8 cellular contexts compared by ENCODE assay signal in genomic region chr10:103452714-103453230, GRCh38. TPM values are rescaled to one million over a fixed set of nuclear protein-coding genes. Genes with fewer than 3 reads are reported as not detected.
DNase-seq lines count a peak whose midpoint lies in the region; ATAC-seq and TF ChIP-seq lines count a peak whose summit lies in the region.

No MANE protein-coding gene starts in this region.

- H3K27ac Mint-ChIP-seq in activated CD8-positive, alpha-beta memory T cell treated with anti-CD3 and anti-CD28 coated beads, Interleukin-2, amount 10 ng/mL, durations not matched to agents 7 days and 5 days, result peak overlapping the region; percentile 89
- H3K27ac Mint-ChIP-seq in activated naive CD8-positive, alpha-beta T cell treated with anti-CD3 and anti-CD28 coated beads, Interleukin-2, amount 50 U/mL, for 24 hours, result no peak overlapping the region

- intact Hi-C loops in left lung (cut with DNase I), result no loop called here
- intact Hi-C loops in thyroid gland (cut with DNase I), result no loop called here

- H3K4me1 ChIP-seq in left lung (peaks cover 29 to 48% of the 10 kb centered on the region in 2 donors), thyroid gland (peaks cover 5 to 19% of the 10 kb centered on the region in 2 donors)

- peaks cover 53% of the 10 kb centered on the region for H3K4me1 Mint-ChIP-seq in activated CD8-positive, alpha-beta memory T cell treated with anti-CD3 and anti-CD28 coated beads, Interleukin-2, amount 10 ng/mL, durations not matched to agents 7 days and 5 days
- peaks cover 34% of the 10 kb centered on the region for H3K4me1 Mint-ChIP-seq in activated naive CD8-positive, alpha-beta T cell treated with anti-CD3 and anti-CD28 coated beads, Interleukin-2, amount 50 U/mL, for 24 hours

- WGBS in thyroid gland, 2 donors, result 48 to 59% methylated on average over 13 to 16 of the region's 16 CpGs

- POLR2A ChIA-PET in HEK293T (lab: Yijun Ruan, JAX), result no interaction called here

- peaks cover 32% of the 10 kb centered on the region for H3K36me3 Mint-ChIP-seq in activated CD8-positive, alpha-beta memory T cell treated with anti-CD3 and anti-CD28 coated beads, Interleukin-2, amount 10 ng/mL, durations not matched to agents 7 days and 5 days
- H3K36me3 Mint-ChIP-seq in activated naive CD8-positive, alpha-beta T cell treated with anti-CD3 and anti-CD28 coated beads, Interleukin-2, amount 50 U/mL, for 24 hours (ENCODE audit: low read depth), result peaks cover 7% of the 10 kb centered on the region

- CTCF ChIA-PET in activated CD8-positive, alpha-beta memory T cell treated with anti-CD3 and anti-CD28 coated beads, Interleukin-2, amount 10 ng/mL, durations not matched to agents 7 days and 5 days (lab: Charles Lee), result interaction anchor here (0.6 to 6.5 kb wide), 9 partner anchors 7 to 41 kb away, joined by 3 to 54 read pairs (median 23); partner anchors contain the start of gene NEURL1
- CTCF ChIA-PET in HEK293T (lab: Yijun Ruan, JAX), result no interaction called here

- peak overlapping the region; percentile 82 for H3K4me3 Mint-ChIP-seq in activated CD8-positive, alpha-beta memory T cell treated with anti-CD3 and anti-CD28 coated beads, Interleukin-2, amount 10 ng/mL, durations not matched to agents 7 days and 5 days
- H3K4me3 Mint-ChIP-seq in activated naive CD8-positive, alpha-beta T cell treated with anti-CD3 and anti-CD28 coated beads, Interleukin-2, amount 50 U/mL, for 24 hours, result peak overlapping the region; percentile 77

- TF ChIP-seq CTCF in left lung (IDR thresholded peaks at IDR 0.05) (no peak), thyroid gland (IDR thresholded peaks at IDR 0.05) (no peak)

- H3K36me3 ChIP-seq in left lung, result peaks cover 0 to 25% of the 10 kb centered on the region in 2 donors
- peaks cover 5 to 8% of the 10 kb centered on the region in 2 donors for H3K36me3 ChIP-seq in thyroid gland

- H3K9me3 Mint-ChIP-seq in activated CD8-positive, alpha-beta memory T cell treated with anti-CD3 and anti-CD28 coated beads, Interleukin-2, amount 10 ng/mL, durations not matched to agents 7 days and 5 days (ENCODE audit: low read depth), result no peaks in the 10 kb centered on the region
- no peaks in the 10 kb centered on the region for H3K9me3 Mint-ChIP-seq in activated naive CD8-positive, alpha-beta T cell treated with anti-CD3 and anti-CD28 coated beads, Interleukin-2, amount 50 U/mL, for 24 hours

- H3K27me3 ChIP-seq in left lung (peaks cover 0 to 15% of the 10 kb centered on the region in 2 donors), thyroid gland (no peaks in the 10 kb centered on the region)

- no peaks in the 10 kb centered on the region for H3K27me3 Mint-ChIP-seq in activated CD8-positive, alpha-beta memory T cell treated with anti-CD3 and anti-CD28 coated beads, Interleukin-2, amount 10 ng/mL, durations not matched to agents 7 days and 5 days
- no peaks in the 10 kb centered on the region for H3K27me3 Mint-ChIP-seq in activated naive CD8-positive, alpha-beta T cell treated with anti-CD3 and anti-CD28 coated beads, Interleukin-2, amount 50 U/mL, for 24 hours

- H3K9me3 ChIP-seq in left lung (no peaks in the 10 kb centered on the region), thyroid gland (no peaks in the 10 kb centered on the region)

- DNase-seq in activated CD8-positive, alpha-beta memory T cell treated with anti-CD3 and anti-CD28 coated beads, Interleukin-2, amount 10 ng/mL, durations not matched to agents 7 days and 5 days, result no peak
- no peak for DNase-seq in activated CD8-positive, alpha-beta memory T cell treated with anti-CD3 and anti-CD28 coated beads, Interleukin-2, amount 50 U/mL, for 4 hours
- no peak for DNase-seq in activated naive CD8-positive, alpha-beta T cell treated with anti-CD3 and anti-CD28 coated beads, Interleukin-2, amount 50 U/mL, for 24 hours
- DNase-seq in left lung, result peak in 1 of 2 donors; percentile 45
- DNase-seq in thyroid gland, result no peak
- no peak for DNase-seq in HEK293T (ENCODE audit: extremely low spot score)
- DNase-seq in NCI-H1436 treated with DMSO at 0.1 percent for 48 hours (lab: John Stamatoyannopoulos, UW), result no peak
- no peak for DNase-seq in OCI-M2 (lab: John Stamatoyannopoulos, UW; ENCODE audit: unreplicated experiment)

- ATAC-seq in activated CD8-positive, alpha-beta memory T cell treated with anti-CD3 and anti-CD28 coated beads, Interleukin-2, amount 10 ng/mL, durations not matched to agents 7 days and 5 days, result no peak
- ATAC-seq in activated naive CD8-positive, alpha-beta T cell treated with anti-CD3 and anti-CD28 coated beads, Interleukin-2, amount 50 U/mL, for 24 hours, result no peak
- ATAC-seq in left lung, result no peak

- no peak for TF ChIP-seq POLR2A in thyroid gland (IDR thresholded peaks at IDR 0.05)

- H3K4me3 ChIP-seq in left lung, result peak overlapping the region; percentile 75 to 77
- H3K4me3 ChIP-seq in thyroid gland (replicated peaks in 1 of 3), result peak overlapping the region in 1 of 3 donors; percentile 57

- peak overlapping the region; percentile 83 to 84 for H3K27ac ChIP-seq in left lung
- peak overlapping the region; percentile 18 to 81 (median 64) for H3K27ac ChIP-seq in thyroid gland

TF ChIP-seq in HEK293T, 16 proteins besides CTCF, POLR2A, EP300 and RAD21:
- TF ChIP-seq FOXK2 (IDR thresholded peaks at IDR 0.05) (no peak), ELF4 (IDR thresholded peaks at IDR 0.05) (no peak), FOXM1 (IDR thresholded peaks at IDR 0.05; ENCODE audit: borderline replicate concordance) (no peak), LEF1 (IDR thresholded peaks at IDR 0.05; ENCODE audit: borderline replicate concordance) (no peak), FOXA1 (IDR thresholded peaks at IDR 0.05) (no peak), BHLHE40 (IDR thresholded peaks at IDR 0.05; ENCODE audit: borderline replicate concordance) (no peak), NFRKB (IDR thresholded peaks at IDR 0.05) (no peak), TARDBP (IDR thresholded peaks at IDR 0.05) (no peak)
- TF ChIP-seq, protein P1, sequence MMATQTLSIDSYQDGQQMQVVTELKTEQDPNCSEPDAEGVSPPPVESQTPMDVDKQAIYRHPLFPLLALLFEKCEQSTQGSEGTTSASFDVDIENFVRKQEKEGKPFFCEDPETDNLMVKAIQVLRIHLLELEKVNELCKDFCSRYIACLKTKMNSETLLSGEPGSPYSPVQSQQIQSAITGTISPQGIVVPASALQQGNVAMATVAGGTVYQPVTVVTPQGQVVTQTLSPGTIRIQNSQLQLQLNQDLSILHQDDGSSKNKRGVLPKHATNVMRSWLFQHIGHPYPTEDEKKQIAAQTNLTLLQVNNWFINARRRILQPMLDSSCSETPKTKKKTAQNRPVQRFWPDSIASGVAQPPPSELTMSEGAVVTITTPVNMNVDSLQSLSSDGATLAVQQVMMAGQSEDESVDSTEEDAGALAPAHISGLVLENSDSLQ (IDR thresholded peaks at IDR 0.05), result no peak

RNA-seq across cellular contexts. Expression of gene CALHM2, which starts 0.6 kb away (rescaled TPM):
- total RNA-seq in activated CD8-positive, alpha-beta memory T cell treated with anti-CD3 and anti-CD28 coated beads, Interleukin-2, amount 10 ng/mL, durations not matched to agents 7 days and 5 days, result 10 to 100 TPM; 65.6 to 93.4 TPM
- total RNA-seq in left lung (10 to 100 TPM; 29.4 to 60.2 TPM), thyroid gland (10 to 100 TPM; 16.0 to 47.3 (median 32.8) TPM)

RNA-seq across cellular contexts. Expression of gene CALHM1, which starts 5.9 kb away (rescaled TPM):
- 1 to 10 TPM in 1 of 2 experiments, under 1 TPM in 1; 0.47 to 1.1 TPM for total RNA-seq in activated CD8-positive, alpha-beta memory T cell treated with anti-CD3 and anti-CD28 coated beads, Interleukin-2, amount 10 ng/mL, durations not matched to agents 7 days and 5 days
- total RNA-seq in left lung (not detected), thyroid gland (not detected)

RNA-seq across cellular contexts. Expression of gene CALHM3, which starts 26.3 kb away (rescaled TPM):
- not detected for total RNA-seq in activated CD8-positive, alpha-beta memory T cell treated with anti-CD3 and anti-CD28 coated beads, Interleukin-2, amount 10 ng/mL, durations not matched to agents 7 days and 5 days
- total RNA-seq in left lung (under 1 TPM in 1 of 2 donors, not detected in 1; 0.16 TPM), thyroid gland (not detected)

RNA-seq across cellular contexts. Expression of gene NEURL1, which starts 40.7 kb away (rescaled TPM):
- total RNA-seq in activated CD8-positive, alpha-beta memory T cell treated with anti-CD3 and anti-CD28 coated beads, Interleukin-2, amount 10 ng/mL, durations not matched to agents 7 days and 5 days, result 1 to 10 TPM; 2.2 to 2.5 TPM
- total RNA-seq in left lung (under 1 TPM; 0.76 TPM), thyroid gland (1 to 10 TPM in 1 of 4 donors, not detected in 3; 1.1 TPM)

RNA-seq across cellular contexts. Expression of gene PDCD11, which starts 56.3 kb away (rescaled TPM):
- 10 to 100 TPM; 59.4 to 67.7 TPM for total RNA-seq in activated CD8-positive, alpha-beta memory T cell treated with anti-CD3 and anti-CD28 coated beads, Interleukin-2, amount 10 ng/mL, durations not matched to agents 7 days and 5 days
- total RNA-seq in left lung (10 to 100 TPM; 20.1 to 35.4 TPM), thyroid gland (10 to 100 TPM; 15.6 to 20.9 (median 19.0) TPM)
